Comparison of ENCODE assay signal across 8 cellular contexts in genomic region chr2:207143131-207143473, GRCh38. TPM values are rescaled to one million over a fixed set of nuclear protein-coding genes. Genes with fewer than 3 reads are reported as not detected.
A peak's percentile ranks its signal among the peaks of the same experiment; 100 is the strongest.
DNase-seq lines count a peak whose midpoint lies in the region; ATAC-seq, FAIRE-seq and TF ChIP-seq lines count a peak whose summit lies in the region.

No MANE protein-coding gene starts in this region.

- H3K4me1 Mint-ChIP-seq in activated CD4-positive, alpha-beta T cell treated with anti-CD3 and anti-CD28 coated beads for 36 hours = peaks cover 63% of the 10 kb centered on the region
- peaks cover 53% of the 10 kb centered on the region for H3K4me1 Mint-ChIP-seq in activated CD8-positive, alpha-beta T cell treated with anti-CD3 and anti-CD28 coated beads, Interleukin-2, amount 10 ng/mL, durations not matched to agents 7 days and 5 days (ENCODE audit: low read depth)

- peaks cover 20% of the 10 kb centered on the region for H3K36me3 Mint-ChIP-seq in activated CD4-positive, alpha-beta T cell treated with anti-CD3 and anti-CD28 coated beads for 36 hours (ENCODE audit: low read depth)
- H3K36me3 Mint-ChIP-seq in activated CD8-positive, alpha-beta T cell treated with anti-CD3 and anti-CD28 coated beads, Interleukin-2, amount 10 ng/mL, durations not matched to agents 7 days and 5 days (ENCODE audit: low read depth) = peaks cover 58% of the 10 kb centered on the region

- WGBS in testis, 2 donors = 57 to 64% methylated on average over 2 of the region's 2 CpGs

- peak overlapping the region; percentile 89 to 92 for H3K27ac ChIP-seq in kidney (ENCODE audit: low read depth in 2 of 2, low read length in 2 of 2)
- H3K27ac ChIP-seq in testis = peak overlapping the region; percentile 70 to 78

- H3K27me3 Mint-ChIP-seq in activated CD4-positive, alpha-beta T cell treated with anti-CD3 and anti-CD28 coated beads for 36 hours = no peaks in the 10 kb centered on the region
- peaks cover 2% of the 10 kb centered on the region for H3K27me3 Mint-ChIP-seq in activated CD8-positive, alpha-beta T cell treated with anti-CD3 and anti-CD28 coated beads, Interleukin-2, amount 10 ng/mL, durations not matched to agents 7 days and 5 days (ENCODE audit: low read depth)

- no peaks in the 10 kb centered on the region for H3K9me3 ChIP-seq in kidney (ENCODE audit: control insufficient read depth in 1 of 2, low read length in 2 of 2)
- no peaks in the 10 kb centered on the region for H3K9me3 ChIP-seq in testis

- peak overlapping the region; percentile 66 for H3K4me3 Mint-ChIP-seq in activated CD4-positive, alpha-beta T cell treated with anti-CD3 and anti-CD28 coated beads for 36 hours
- peak overlapping the region; percentile 56 for H3K4me3 Mint-ChIP-seq in activated CD8-positive, alpha-beta T cell treated with anti-CD3 and anti-CD28 coated beads, Interleukin-2, amount 10 ng/mL, durations not matched to agents 7 days and 5 days

- intact Hi-C loops in activated CD4-positive, alpha-beta T cell treated with anti-CD3 and anti-CD28 coated beads for 36 hours (cut with DNase I, micrococcal nuclease) = loop anchor here (1.0 to 2.0 kb wide), 6 partner anchors 13 to 332 kb away; partner anchors contain the start of gene KLF7 (in 2 of the 2)
- intact Hi-C loops in kidney (cut with DNase I) = no loop called here
- intact Hi-C loops in testis (cut with DNase I; ENCODE audit: low total_unique reads) = no loop called here

- peak overlapping the region; percentile 21 to 30 for H3K9ac ChIP-seq in kidney (ENCODE audit: low read length in 2 of 2)

- peaks cover 26 to 33% of the 10 kb centered on the region in 2 donors for H3K4me1 ChIP-seq in kidney (ENCODE audit: control insufficient read depth in 1 of 2, insufficient read depth in 1 of 2, low read depth in 1 of 2, low read length in 2 of 2)
- peaks cover 4% of the 10 kb centered on the region for H3K4me1 ChIP-seq in testis

- H3K4me3 ChIP-seq in kidney (ENCODE audit: low read length in 2 of 2) (peak overlapping the region in 1 of 2 donors; percentile 40), testis (no peak overlapping the region)

- H3K9me3 Mint-ChIP-seq in activated CD4-positive, alpha-beta T cell treated with anti-CD3 and anti-CD28 coated beads for 36 hours (ENCODE audit: low read depth) = no peaks in the 10 kb centered on the region
- no peaks in the 10 kb centered on the region for H3K9me3 Mint-ChIP-seq in activated CD8-positive, alpha-beta T cell treated with anti-CD3 and anti-CD28 coated beads, Interleukin-2, amount 10 ng/mL, durations not matched to agents 7 days and 5 days (ENCODE audit: insufficient read depth)

- TF ChIP-seq CTCF in kidney (IDR thresholded peaks at IDR 0.05; ENCODE audit: borderline replicate concordance, extremely low read depth, insufficient read depth) (no peak), testis (IDR thresholded peaks at IDR 0.05) (no peak)

- no peak for TF ChIP-seq POLR2A in testis (IDR thresholded peaks at IDR 0.05)

- FAIRE-seq in kidney (lab: Jason Lieb, UNC) (peak; percentile 45), GM19239 (lab: Jason Lieb, UNC) (no peak)

- CTCF ChIA-PET in activated CD4-positive, alpha-beta T cell treated with anti-CD3 and anti-CD28 coated beads for 36 hours (lab: Charles Lee) = interaction anchor here (0.5 to 2.4 kb wide), 7 partner anchors 13 to 330 kb away, joined by 3 to 13 read pairs (median 4); no protein-coding TSS in a partner anchor
- CTCF ChIA-PET in activated CD8-positive, alpha-beta T cell treated with anti-CD3 and anti-CD28 coated beads, Interleukin-2, amount 10 ng/mL, durations not matched to agents 7 days and 5 days (lab: Charles Lee) = interaction anchor here (0.8 to 4.1 kb wide), 16 partner anchors 9 to 343 kb away, joined by 3 to 71 read pairs (median 4); partner anchors contain the start of gene KLF7

- no peaks in the 10 kb centered on the region for H3K27me3 ChIP-seq in testis

- ATAC-seq in activated CD4-positive, alpha-beta T cell treated with anti-CD3 and anti-CD28 coated beads for 36 hours = no peak
- ATAC-seq in activated CD8-positive, alpha-beta T cell treated with anti-CD3 and anti-CD28 coated beads, Interleukin-2, amount 10 ng/mL, durations not matched to agents 7 days and 5 days = peak; percentile 26
- ATAC-seq in GM18870 (IDR thresholded peaks at IDR 0.05; ENCODE audit: unreplicated experiment) (no peak), HG03196 (IDR thresholded peaks at IDR 0.05; ENCODE audit: unreplicated experiment) (no peak)

- peaks cover 0 to 2% of the 10 kb centered on the region in 2 donors for H3K36me3 ChIP-seq in kidney (ENCODE audit: control insufficient read depth in 1 of 2, insufficient read depth in 2 of 2, low read length in 2 of 2)
- H3K36me3 ChIP-seq in testis (ENCODE audit: low read depth, missing control alignments) = no peaks in the 10 kb centered on the region

- no peak for DNase-seq in activated CD4-positive, alpha-beta T cell treated with anti-CD3 and anti-CD28 coated beads for 36 hours
- DNase-seq in activated CD4-positive, alpha-beta T cell treated with anti-CD3 and anti-CD28 coated beads, Interleukin-2, amount 50 U/mL, for 48 hours = no peak
- no peak for DNase-seq in activated CD8-positive, alpha-beta T cell treated with anti-CD3 and anti-CD28 coated beads, Interleukin-2, amount 10 ng/mL, durations not matched to agents 7 days and 5 days
- DNase-seq in kidney (no peak), testis (no peak), GM19239 (ENCODE audit: insufficient read length, low spot score) (no peak)

- peak overlapping the region; percentile 97 for H3K27ac Mint-ChIP-seq in activated CD4-positive, alpha-beta T cell treated with anti-CD3 and anti-CD28 coated beads for 36 hours
- peak overlapping the region; percentile 92 for H3K27ac Mint-ChIP-seq in activated CD8-positive, alpha-beta T cell treated with anti-CD3 and anti-CD28 coated beads, Interleukin-2, amount 10 ng/mL, durations not matched to agents 7 days and 5 days

- POLR2A ChIA-PET in activated CD4-positive, alpha-beta T cell treated with anti-CD3 and anti-CD28 coated beads for 36 hours (lab: Charles Lee) = interaction anchor here (1.0 to 1.9 kb wide), 3 partner anchors 9 to 21 kb away, joined by 3 to 6 read pairs (median 3); no protein-coding TSS in a partner anchor
- POLR2A ChIA-PET in activated CD8-positive, alpha-beta T cell treated with anti-CD3 and anti-CD28 coated beads, Interleukin-2, amount 10 ng/mL, durations not matched to agents 7 days and 5 days (lab: Charles Lee) = interaction anchor here (0.7 to 5.2 kb wide), 9 partner anchors 11 to 387 kb away, joined by 3 to 84 read pairs (median 7); partner anchors contain the start of genes CREB1 and KLF7

RNA-seq across cellular contexts. Expression of gene KLF7, which starts 22.6 kb away (rescaled TPM):
- total RNA-seq in activated CD4-positive, alpha-beta T cell treated with anti-CD3 and anti-CD28 coated beads for 36 hours = 10 to 100 TPM; 21.9 to 32.7 TPM
- total RNA-seq in activated CD8-positive, alpha-beta T cell treated with anti-CD3 and anti-CD28 coated beads, Interleukin-2, amount 10 ng/mL, durations not matched to agents 7 days and 5 days = 10 to 100 TPM; 16.5 to 19.2 TPM
- total RNA-seq in kidney (61.5 TPM), testis (10 to 100 TPM; 21.1 to 23.2 TPM)
- polyA plus RNA-seq in kidney (ENCODE audit: insufficient read depth, low read depth, low replicate concordance) (2.9 TPM), testis (ENCODE audit: insufficient read depth, low read depth, low replicate concordance) (15.1 TPM)

Comparison
In these comparisons a context has a peak if more than half of its experiments do, and no peak if none do; other contexts are left out.
1. intact Hi-C loops: an anchor here in activated CD4-positive, alpha-beta T cell treated with anti-CD3 and anti-CD28 coated beads for 36 hours (1.0 to 2.0 kb wide); none called in kidney and testis.